2 cellular contexts compared by ENCODE assay signal in the genomic region with DNA sequence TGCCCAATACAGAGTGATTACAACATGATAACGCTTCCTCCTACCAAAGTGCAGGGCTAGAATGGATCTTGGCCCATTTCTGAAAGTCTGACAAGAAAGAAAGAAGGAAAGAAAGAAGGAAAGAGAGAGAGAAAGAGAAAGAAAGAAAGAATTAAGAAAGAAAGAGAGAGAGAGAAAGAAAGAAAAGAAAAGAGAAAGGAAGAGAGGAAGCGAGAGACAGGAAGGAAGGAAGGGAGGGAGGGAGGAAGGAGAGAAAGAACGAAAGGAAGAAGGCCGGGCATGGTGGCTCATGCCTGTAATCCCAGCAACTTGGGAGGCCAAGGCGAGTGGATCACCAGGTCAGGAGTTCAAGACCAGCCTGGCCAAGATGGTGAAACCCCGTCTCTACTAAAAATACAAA.
TF ChIP-seq lines count a peak whose summit lies in the region.

No MANE protein-coding gene starts in this region.

TF ChIP-seq in HEK293, 187 proteins besides CTCF, POLR2A, EP300 and RAD21 (continued from another document):
- TF ChIP-seq, protein P1, sequence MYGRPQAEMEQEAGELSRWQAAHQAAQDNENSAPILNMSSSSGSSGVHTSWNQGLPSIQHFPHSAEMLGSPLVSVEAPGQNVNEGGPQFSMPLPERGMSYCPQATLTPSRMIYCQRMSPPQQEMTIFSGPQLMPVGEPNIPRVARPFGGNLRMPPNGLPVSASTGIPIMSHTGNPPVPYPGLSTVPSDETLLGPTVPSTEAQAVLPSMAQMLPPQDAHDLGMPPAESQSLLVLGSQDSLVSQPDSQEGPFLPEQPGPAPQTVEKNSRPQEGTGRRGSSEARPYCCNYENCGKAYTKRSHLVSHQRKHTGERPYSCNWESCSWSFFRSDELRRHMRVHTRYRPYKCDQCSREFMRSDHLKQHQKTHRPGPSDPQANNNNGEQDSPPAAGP (tag by site-specific recombination; IDR thresholded peaks at IDR 0.05): no peak
- peak; percentile 79 for TF ChIP-seq ZNF366 (tag by site-specific recombination; conservative IDR thresholded peaks at IDR 0.05)
- TF ChIP-seq, protein P2, sequence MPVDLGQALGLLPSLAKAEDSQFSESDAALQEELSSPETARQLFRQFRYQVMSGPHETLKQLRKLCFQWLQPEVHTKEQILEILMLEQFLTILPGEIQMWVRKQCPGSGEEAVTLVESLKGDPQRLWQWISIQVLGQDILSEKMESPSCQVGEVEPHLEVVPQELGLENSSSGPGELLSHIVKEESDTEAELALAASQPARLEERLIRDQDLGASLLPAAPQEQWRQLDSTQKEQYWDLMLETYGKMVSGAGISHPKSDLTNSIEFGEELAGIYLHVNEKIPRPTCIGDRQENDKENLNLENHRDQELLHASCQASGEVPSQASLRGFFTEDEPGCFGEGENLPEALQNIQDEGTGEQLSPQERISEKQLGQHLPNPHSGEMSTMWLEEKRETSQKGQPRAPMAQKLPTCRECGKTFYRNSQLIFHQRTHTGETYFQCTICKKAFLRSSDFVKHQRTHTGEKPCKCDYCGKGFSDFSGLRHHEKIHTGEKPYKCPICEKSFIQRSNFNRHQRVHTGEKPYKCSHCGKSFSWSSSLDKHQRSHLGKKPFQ (tag by site-specific recombination; IDR thresholded peaks at IDR 0.05): no peak
- TF ChIP-seq ZNF558 (tag by site-specific recombination; IDR thresholded peaks at IDR 0.05): no peak
- TF ChIP-seq ZNF184 (tag by site-specific recombination; IDR thresholded peaks at IDR 0.05): no peak
TF ChIP-seq in HEK293: peak in this region for 1.

TF ChIP-seq in K562, 482 proteins besides CTCF, POLR2A, EP300 and RAD21:
- TF ChIP-seq ZNF785 (CRISPR knock-in tag; IDR thresholded peaks at IDR 0.05) (no peak), MTA1 (IDR thresholded peaks at IDR 0.05; ENCODE audit: borderline replicate concordance) (0 out of 2 replicates have a peak, but pooled peaks have one; percentile 27), NCOA4 (IDR thresholded peaks at IDR 0.05; ENCODE audit: partially characterized antibody) (no peak), PHB2 (IDR thresholded peaks at IDR 0.05; ENCODE audit: low read depth) (no peak)
- TF ChIP-seq, protein P3, sequence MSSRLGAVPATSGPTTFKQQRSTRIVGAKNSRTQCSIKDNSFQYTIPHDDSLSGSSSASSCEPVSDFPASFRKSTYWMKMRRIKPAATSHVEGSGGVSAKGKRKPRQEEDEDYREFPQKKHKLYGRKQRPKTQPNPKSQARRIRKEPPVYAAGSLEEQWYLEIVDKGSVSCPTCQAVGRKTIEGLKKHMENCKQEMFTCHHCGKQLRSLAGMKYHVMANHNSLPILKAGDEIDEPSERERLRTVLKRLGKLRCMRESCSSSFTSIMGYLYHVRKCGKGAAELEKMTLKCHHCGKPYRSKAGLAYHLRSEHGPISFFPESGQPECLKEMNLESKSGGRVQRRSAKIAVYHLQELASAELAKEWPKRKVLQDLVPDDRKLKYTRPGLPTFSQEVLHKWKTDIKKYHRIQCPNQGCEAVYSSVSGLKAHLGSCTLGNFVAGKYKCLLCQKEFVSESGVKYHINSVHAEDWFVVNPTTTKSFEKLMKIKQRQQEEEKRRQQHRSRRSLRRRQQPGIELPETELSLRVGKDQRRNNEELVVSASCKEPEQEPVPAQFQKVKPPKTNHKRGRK (tag; IDR thresholded peaks at IDR 0.05): peak; percentile 87
